9 cellular contexts compared by ENCODE assay signal in genomic region chr3:141410408-141410807, GRCh38. TPM values are rescaled to one million over a fixed set of nuclear protein-coding genes. Genes with fewer than 3 reads are reported as not detected.
DNase-seq lines count a peak whose midpoint lies in the region; TF ChIP-seq lines count a peak whose summit lies in the region.
"Had no signal": no experiment of that assay in that cellular context is flagged by ENCODE, and none has a peak within 500 bp of the region (broad histone marks: within the 10 kb centered on the region; RNA-seq: fewer than 3 reads in every experiment).

No MANE protein-coding gene starts in this region.

- no peak for DNase-seq in GM06990 (ENCODE audit: extremely low read depth, insufficient read length)
- peak; percentile 30 to 74 for DNase-seq in SHP77 (lab: John Stamatoyannopoulos, UW)
- peak; percentile 94 for DNase-seq in fibroblast of pulmonary artery (ENCODE audit: low read depth)
- no peak for DNase-seq in prostate gland (ENCODE audit: low spot score)
- no peak for DNase-seq in central memory CD4-positive, alpha-beta T cell
- no peak for DNase-seq in OCI-M1 (lab: John Stamatoyannopoulos, UW)
- no peak for DNase-seq in activated CD4-positive, alpha-beta T cell treated with anti-CD3 and anti-CD28 coated beads, Interleukin-2, amount 50 U/mL, for 1 hour
- DNase-seq in cerebellum (ENCODE audit: low spot score) = no peak
- DNase-seq: amniotic stem cell had no signal

- peaks cover 28% of the 10 kb centered on the region for H3K4me1 ChIP-seq in prostate gland (replicated peaks)

- TF ChIP-seq CTCF in GM06990 (IDR thresholded peaks at IDR 0.05; ENCODE audit: insufficient read depth, low read length, poor library complexity, severe bottlenecking) (peak; percentile 16), fibroblast of pulmonary artery (IDR thresholded peaks at IDR 0.05; ENCODE audit: low read length, missing control alignments) (no peak), prostate gland (IDR thresholded peaks at IDR 0.05) (no peak)

- H3K27ac ChIP-seq in prostate gland = peak overlapping the region; percentile 95 to 99

- H3K27me3 ChIP-seq in GM06990 (replicated peaks; ENCODE audit: control insufficient read depth, insufficient read depth, low read length) (no peaks in the 10 kb centered on the region), prostate gland (replicated peaks; ENCODE audit: insufficient read depth) (no peaks in the 10 kb centered on the region)

- H3K36me3 ChIP-seq in GM06990 (ENCODE audit: control insufficient read depth, insufficient read depth, low read length) = peaks cover 34% of the 10 kb centered on the region
- no peaks in the 10 kb centered on the region for H3K36me3 ChIP-seq in prostate gland

- TF ChIP-seq POLR2A in prostate gland (IDR thresholded peaks at IDR 0.05) = no peak

- WGBS in prostate gland = 39% methylated on average over 3 of the region's 3 CpGs

- H3K4me3 ChIP-seq in GM06990 (replicated peaks; ENCODE audit: low read depth, low read length) = no peak overlapping the region
- H3K4me3 ChIP-seq in fibroblast of pulmonary artery (replicated peaks; ENCODE audit: low read depth, low read length) = no peak overlapping the region
- no peak overlapping the region for H3K4me3 ChIP-seq in prostate gland

- H3K9me3 ChIP-seq in prostate gland = no peaks in the 10 kb centered on the region

- intact Hi-C loops in prostate gland (cut with DNase I) = no loop called here

RNA-seq across cellular contexts. Expression of gene ZBTB38, which starts 42.1 kb away (rescaled TPM):
- total RNA-seq in prostate gland = 100 to 1,000 TPM; 151 to 169 TPM
- total RNA-seq in cerebellum = 103 TPM

Comparison
In these comparisons a context has a peak if more than half of its experiments do, and no peak if none do; other contexts are left out.
1. DNase-seq: peak in SHP77 (2 of 2) and fibroblast of pulmonary artery (single experiment); none in GM06990 (single experiment), prostate gland (single experiment), central memory CD4-positive, alpha-beta T cell (single experiment), OCI-M1 (single experiment), activated CD4-positive, alpha-beta T cell treated with anti-CD3 and anti-CD28 coated beads, Interleukin-2, amount 50 U/mL, for 1 hour (single experiment) and cerebellum (single experiment).